In genomic region chr1:155094622-155094948, GRCh38 we compare ENCODE assay signal across 1 cellular context.
TF ChIP-seq lines count a peak whose summit lies in the region.

No MANE protein-coding gene starts in this region.

TF ChIP-seq in K562, 482 proteins besides CTCF, POLR2A, EP300 and RAD21:
- TF ChIP-seq MITF (IDR thresholded peaks at IDR 0.05), result no peak
- TF ChIP-seq NR2C1 (IDR thresholded peaks at IDR 0.05), result no peak
- no peak for TF ChIP-seq NR2C1 (tag; IDR thresholded peaks at IDR 0.05)
- TF ChIP-seq ZNF23 (CRISPR knock-in tag; IDR thresholded peaks at IDR 0.05), result no peak
- no peak for TF ChIP-seq CEBPG (CRISPR knock-in tag; IDR thresholded peaks at IDR 0.05)
- peak; percentile 38 to 54; a peak in 2 of 4 replicates for TF ChIP-seq CEBPG (tag; conservative IDR thresholded peaks at IDR 0.05 in 1 of 2, IDR thresholded peaks at IDR 0.05 in 1 of 2)
- TF ChIP-seq BCOR (IDR thresholded peaks at IDR 0.05), result no peak
- TF ChIP-seq CEBPB (tag; IDR thresholded peaks at IDR 0.05), result peak; percentile 64
- TF ChIP-seq LEF1 (IDR thresholded peaks at IDR 0.05), result no peak
